ENCODE assay signal across 20 cellular contexts in genomic region chr4:128357286-128357685, GRCh38.
DNase-seq lines count a peak whose midpoint lies in the region; TF ChIP-seq lines count a peak whose summit lies in the region.
"Had no signal": no experiment of that assay in that cellular context is flagged by ENCODE, and none has a peak within 500 bp of the region (broad histone marks: within the 10 kb centered on the region; RNA-seq: fewer than 3 reads in every experiment).

No MANE protein-coding gene starts in this region.

- H3K9me3 Mint-ChIP-seq in activated T-cell treated with anti-CD3 and anti-CD28 coated beads, Interleukin-2, amount 50 U/mL, for 24 hours, result no peaks in the 10 kb centered on the region
- H3K9me3 Mint-ChIP-seq: activated naive CD4-positive, alpha-beta T cell treated with anti-CD3 and anti-CD28 coated beads, Interleukin-2, amount 10 ng/mL, durations not matched to agents 7 days and 5 days; CD4-positive, alpha-beta T cell; dendritic cell treated with granulocyte-macrophage colony-stimulating factor and Interleukin-4, amounts not matched to agents 40 ng/mL and 50 ng/mL, for 4 days; natural killer cell; stimulated activated memory B cell treated with anti-CD40 and anti-IgM and Interleukin-4, amounts not matched to agents 10 μg/mL and 1 μg/mL and 100 μg/mL, for 72 hours had no signal

- TF ChIP-seq RAD21 in Ishikawa (IDR thresholded peaks at IDR 0.05; ENCODE audit: low read depth), result no peak

- no peaks in the 10 kb centered on the region for H4K20me1 ChIP-seq in osteoblast (ENCODE audit: insufficient read depth, low read length)

- H3K4me1 Mint-ChIP-seq in activated T-cell treated with anti-CD3 and anti-CD28 coated beads, Interleukin-2, amount 50 U/mL, for 24 hours (ENCODE audit: low read depth), result peaks cover 6% of the 10 kb centered on the region
- H3K4me1 Mint-ChIP-seq: activated naive CD4-positive, alpha-beta T cell treated with anti-CD3 and anti-CD28 coated beads, Interleukin-2, amount 10 ng/mL, durations not matched to agents 7 days and 5 days; natural killer cell; stimulated activated memory B cell treated with anti-CD40 and anti-IgM and Interleukin-4, amounts not matched to agents 10 μg/mL and 1 μg/mL and 100 μg/mL, for 72 hours had no signal

- TF ChIP-seq CTCF in osteoblast (IDR thresholded peaks at IDR 0.05; ENCODE audit: extremely low read depth, low read depth, low read length), result no peak

- peak; percentile 52 to 83 for DNase-seq in dermis microvascular lymphatic vessel endothelial cell (ENCODE audit: low read depth in 2 of 2)
- no peak for DNase-seq in osteoblast (ENCODE audit: insufficient read length, low spot score, missing footprints)
- DNase-seq in activated T-cell treated with anti-CD3 and anti-CD28 coated beads, Interleukin-2, amount 50 U/mL, for 24 hours, result no peak
- no peak for DNase-seq in stimulated activated CD4-positive, alpha-beta T cell treated with anti-CD3 and anti-CD28 coated beads, Interleukin-2, amount 100 ng/mL, for 48 hours
- no peak for DNase-seq in putamen (ENCODE audit: low spot score)
- DNase-seq in NCI-H446 (lab: John Stamatoyannopoulos, UW), result no peak
- DNase-seq: activated CD4-positive, alpha-beta T cell treated with anti-CD3 and anti-CD28 coated beads, Interleukin-2, amount 50 U/mL, for 1 hour; activated naive CD4-positive, alpha-beta T cell treated with anti-CD3 and anti-CD28 coated beads, Interleukin-2, amount 10 ng/mL, durations not matched to agents 7 days and 5 days; CD4-positive, alpha-beta T cell; glutamatergic neuron; mammary epithelial cell; natural killer cell; NCI-H146; NCI-H226; RPMI8226 had no signal

- H3K27me3 Mint-ChIP-seq in activated T-cell treated with anti-CD3 and anti-CD28 coated beads, Interleukin-2, amount 50 U/mL, for 24 hours, result no peaks in the 10 kb centered on the region
- H3K27me3 Mint-ChIP-seq: activated naive CD4-positive, alpha-beta T cell treated with anti-CD3 and anti-CD28 coated beads, Interleukin-2, amount 10 ng/mL, durations not matched to agents 7 days and 5 days; CD4-positive, alpha-beta T cell; dendritic cell treated with granulocyte-macrophage colony-stimulating factor and Interleukin-4, amounts not matched to agents 40 ng/mL and 50 ng/mL, for 4 days; stimulated activated memory B cell treated with anti-CD40 and anti-IgM and Interleukin-4, amounts not matched to agents 10 μg/mL and 1 μg/mL and 100 μg/mL, for 72 hours had no signal

- H3K27ac Mint-ChIP-seq in activated T-cell treated with anti-CD3 and anti-CD28 coated beads, Interleukin-2, amount 50 U/mL, for 24 hours, result no peak overlapping the region
- H3K27ac Mint-ChIP-seq: activated naive CD4-positive, alpha-beta T cell treated with anti-CD3 and anti-CD28 coated beads, Interleukin-2, amount 10 ng/mL, durations not matched to agents 7 days and 5 days; CD4-positive, alpha-beta T cell; dendritic cell treated with granulocyte-macrophage colony-stimulating factor and Interleukin-4, amounts not matched to agents 40 ng/mL and 50 ng/mL, for 4 days; natural killer cell; stimulated activated memory B cell treated with anti-CD40 and anti-IgM and Interleukin-4, amounts not matched to agents 10 μg/mL and 1 μg/mL and 100 μg/mL, for 72 hours had no signal

- H3K9me3 ChIP-seq in osteoblast (ENCODE audit: low read depth, low read length), result no peaks in the 10 kb centered on the region
- H3K9me3 ChIP-seq: tibial nerve had no signal

- H3K79me2 ChIP-seq in ACC112 (ENCODE audit: control insufficient read depth, insufficient read depth, low read length, unreplicated experiment) (no peaks in the 10 kb centered on the region), osteoblast (ENCODE audit: insufficient read depth, low read length) (no peaks in the 10 kb centered on the region)

- H3K36me3 Mint-ChIP-seq in activated T-cell treated with anti-CD3 and anti-CD28 coated beads, Interleukin-2, amount 50 U/mL, for 24 hours (ENCODE audit: low read depth), result peaks cover 2% of the 10 kb centered on the region
- H3K36me3 Mint-ChIP-seq: activated naive CD4-positive, alpha-beta T cell treated with anti-CD3 and anti-CD28 coated beads, Interleukin-2, amount 10 ng/mL, durations not matched to agents 7 days and 5 days; natural killer cell had no signal

- H3K4me3 Mint-ChIP-seq in activated T-cell treated with anti-CD3 and anti-CD28 coated beads, Interleukin-2, amount 50 U/mL, for 24 hours, result no peak overlapping the region
- H3K4me3 Mint-ChIP-seq: activated naive CD4-positive, alpha-beta T cell treated with anti-CD3 and anti-CD28 coated beads, Interleukin-2, amount 10 ng/mL, durations not matched to agents 7 days and 5 days; CD4-positive, alpha-beta T cell; dendritic cell treated with granulocyte-macrophage colony-stimulating factor and Interleukin-4, amounts not matched to agents 40 ng/mL and 50 ng/mL, for 4 days; natural killer cell; stimulated activated memory B cell treated with anti-CD40 and anti-IgM and Interleukin-4, amounts not matched to agents 10 μg/mL and 1 μg/mL and 100 μg/mL, for 72 hours had no signal

- H3K4me3 ChIP-seq in ACC112 (ENCODE audit: low read depth, low read length) (no peak overlapping the region), osteoblast (ENCODE audit: insufficient read depth, low read length) (no peak overlapping the region)
- H3K4me3 ChIP-seq: tibial nerve had no signal

- peak overlapping the region; percentile 44 for H3K27ac ChIP-seq in ACC112 (ENCODE audit: low read depth, low read length)
- peak overlapping the region; percentile 49 for H3K27ac ChIP-seq in osteoblast (ENCODE audit: low read depth, low read length)

- H3K36me3 ChIP-seq in ACC112 (ENCODE audit: insufficient read depth, low read length) (no peaks in the 10 kb centered on the region), osteoblast (ENCODE audit: insufficient read depth, low read length) (no peaks in the 10 kb centered on the region)
- H3K36me3 ChIP-seq: tibial nerve had no signal

- H3K4me2 ChIP-seq in osteoblast (ENCODE audit: insufficient read depth, low read length), result no peak overlapping the region

- H3K4me1 ChIP-seq in ACC112 (ENCODE audit: control insufficient read depth, insufficient read depth, low read length, unreplicated experiment) (peaks cover 52% of the 10 kb centered on the region), osteoblast (ENCODE audit: insufficient read depth, low read length) (peaks cover 46% of the 10 kb centered on the region)

- no peak overlapping the region for H2AFZ ChIP-seq in ACC112 (ENCODE audit: low read length, unreplicated experiment)
- H2AFZ ChIP-seq in osteoblast (ENCODE audit: low read length), result no peak overlapping the region

- H3K27me3 ChIP-seq in ACC112 (ENCODE audit: insufficient read depth, low read length) (no peaks in the 10 kb centered on the region), osteoblast (ENCODE audit: insufficient read depth, low read length) (no peaks in the 10 kb centered on the region)
- H3K27me3 ChIP-seq: tibial nerve had no signal

- peak; percentile 30; the same call in 1 of the 2 replicates for TF ChIP-seq EP300 in Ishikawa (IDR thresholded peaks at IDR 0.05; ENCODE audit: borderline replicate concordance)

TF ChIP-seq in Ishikawa, 13 proteins besides CTCF, POLR2A, EP300 and RAD21:
- no peak for TF ChIP-seq TCF12 (IDR thresholded peaks at IDR 0.05; ENCODE audit: low read depth)
- peak; percentile 33; the same call in 1 of the 2 replicates for TF ChIP-seq NFIC (IDR thresholded peaks at IDR 0.05)
- no peak for TF ChIP-seq CEBPB (IDR thresholded peaks at IDR 0.05)

Comparison
In these comparisons a context has a peak if more than half of its experiments do, and no peak if none do; other contexts are left out.
1. DNase-seq: peak in dermis microvascular lymphatic vessel endothelial cell (2 of 2); none in osteoblast (single experiment), activated T-cell treated with anti-CD3 and anti-CD28 coated beads, Interleukin-2, amount 50 U/mL, for 24 hours (single experiment), stimulated activated CD4-positive, alpha-beta T cell treated with anti-CD3 and anti-CD28 coated beads, Interleukin-2, amount 100 ng/mL, for 48 hours (0 of 2), putamen (single experiment) and NCI-H446 (0 of 2).